1 cellular context compared by ENCODE assay signal in genomic region chr15:65970937-65971740, GRCh38.
TF ChIP-seq lines count a peak whose summit lies in the region.

No MANE protein-coding gene starts in this region.

TF ChIP-seq in H1, 55 proteins besides CTCF, POLR2A, EP300 and RAD21:
- TF ChIP-seq POU5F1 (IDR thresholded peaks at IDR 0.05; ENCODE audit: low read depth, low read length) (no peak), USF2 (IDR thresholded peaks at IDR 0.05; ENCODE audit: low read length) (no peak), CEBPB (IDR thresholded peaks at IDR 0.05; ENCODE audit: low read depth, low read length) (peak; percentile 37; the same call in 1 of the 2 replicates)
TF ChIP-seq in H1: peak in this region for 1.
